In genomic region chr14:24080888-24081738, GRCh38 we compare ENCODE assay signal across 7 cellular contexts. TPM values are rescaled to one million over a fixed set of nuclear protein-coding genes. Genes with fewer than 3 reads are reported as not detected.
DNase-seq lines count a peak whose midpoint lies in the region; ATAC-seq lines count a peak whose summit lies in the region.

No MANE protein-coding gene starts in this region.

- no peak overlapping the region for H3K27ac Mint-ChIP-seq in central memory CD8-positive, alpha-beta T cell (ENCODE audit: low read depth)

- peak overlapping the region; percentile 83 for H3K4me3 Mint-ChIP-seq in central memory CD8-positive, alpha-beta T cell

- peaks cover 23% of the 10 kb centered on the region for H3K4me1 Mint-ChIP-seq in central memory CD8-positive, alpha-beta T cell

- DNase-seq in NCI-H1694 (lab: John Stamatoyannopoulos, UW) (peak; percentile 80), left lobe of liver (ENCODE audit: low spot score) (peak; percentile 85)
- peak; percentile 30 for DNase-seq in activated CD4-positive, CD25-positive, alpha-beta regulatory T cell treated with anti-CD3 and anti-CD28 coated beads, Interleukin-2, amount 50 U/mL, for 16 hours (ENCODE audit: low read depth, low spot score)
- DNase-seq in central memory CD8-positive, alpha-beta T cell (ENCODE audit: low spot score in 2 of 2): peak; percentile 33 to 41
- DNase-seq in stimulated activated CD4-positive, alpha-beta T cell treated with anti-CD3 and anti-CD28 coated beads, Interleukin-2, amount 100 ng/mL, for 4 hours (ENCODE audit: low read depth): peak; percentile 49

- H3K27me3 Mint-ChIP-seq in central memory CD8-positive, alpha-beta T cell: no peaks in the 10 kb centered on the region

- ATAC-seq in GM18499 (IDR thresholded peaks at IDR 0.05; ENCODE audit: insufficient read depth, unreplicated experiment) (peak; percentile 64), HG02642 (IDR thresholded peaks at IDR 0.05; ENCODE audit: poor library complexity, unreplicated experiment) (peak; percentile 81), left lobe of liver (peak; percentile 92)
- peak; percentile 85 for ATAC-seq in central memory CD8-positive, alpha-beta T cell (replicated peaks; ENCODE audit: extremely low read depth, poor library complexity, severe bottlenecking)

- no peaks in the 10 kb centered on the region for H3K9me3 Mint-ChIP-seq in central memory CD8-positive, alpha-beta T cell

- H3K36me3 Mint-ChIP-seq in central memory CD8-positive, alpha-beta T cell (ENCODE audit: insufficient read depth): peaks cover 7% of the 10 kb centered on the region

RNA-seq across cellular contexts. Expression of gene CPNE6, which starts 9.8 kb away (rescaled TPM):
- total RNA-seq in left lobe of liver: 0.40 TPM

RNA-seq across cellular contexts. Expression of gene PCK2, which starts 13.0 kb away (rescaled TPM):
- total RNA-seq in left lobe of liver: 590 TPM

RNA-seq across cellular contexts. Expression of gene CARMIL3, which starts 29.3 kb away (rescaled TPM):
- 2.0 TPM for total RNA-seq in left lobe of liver

RNA-seq across cellular contexts. Expression of gene DCAF11, which starts 33.5 kb away (rescaled TPM):
- 212 TPM for total RNA-seq in left lobe of liver

RNA-seq across cellular contexts. Expression of gene NRL, which starts 33.6 kb away (rescaled TPM):
- 3.5 TPM for total RNA-seq in left lobe of liver

Comparison
In these comparisons a context has a peak if more than half of its experiments do, and no peak if none do; other contexts are left out.
1. Peak in every context shown above with its lines: DNase-seq and ATAC-seq.
2. DNase-seq: peak in every context shown above with its lines; median percentile 85 in left lobe of liver; 80 in NCI-H1694; 49 in stimulated activated CD4-positive, alpha-beta T cell treated with anti-CD3 and anti-CD28 coated beads, Interleukin-2, amount 100 ng/mL, for 4 hours; 37 in central memory CD8-positive, alpha-beta T cell; 30 in activated CD4-positive, CD25-positive, alpha-beta regulatory T cell treated with anti-CD3 and anti-CD28 coated beads, Interleukin-2, amount 50 U/mL, for 16 hours.